21 cellular contexts compared by ENCODE assay signal in genomic region chr2:204261776-204262175, GRCh38.
A peak's percentile ranks its signal among the peaks of the same experiment; 100 is the strongest.
DNase-seq lines count a peak whose midpoint lies in the region; ATAC-seq, FAIRE-seq and TF ChIP-seq lines count a peak whose summit lies in the region.
"Had no signal": no experiment of that assay in that cellular context is flagged by ENCODE, and none has a peak within 500 bp of the region (broad histone marks: within the 10 kb centered on the region; RNA-seq: fewer than 3 reads in every experiment).

No MANE protein-coding gene starts in this region.

- H3K4me1 ChIP-seq in HepG2 (ENCODE audit: insufficient read depth, low read length): no peaks in the 10 kb centered on the region
- H3K4me1 ChIP-seq in right lobe of liver: no peaks in the 10 kb centered on the region
- peaks cover 50% of the 10 kb centered on the region for H3K4me1 ChIP-seq in neural progenitor cell
- peaks cover 0 to 9% of the 10 kb centered on the region in 2 donors for H3K4me1 ChIP-seq in thyroid gland
- H3K4me1 ChIP-seq: A549, HAP-1 had no signal

- no peak for FAIRE-seq in HepG2 (lab: Jason Lieb, UNC)
- FAIRE-seq: A549, G401.6, GM12892 had no signal

- intact Hi-C loops in HepG2 (cut with micrococcal nuclease; ENCODE audit: unreplicated experiment) (loop anchor here (5.0 kb wide), 2 partner anchors 114 to 1621 kb away; no protein-coding TSS in a partner anchor), right lobe of liver (cut with DNase I) (loop anchor here in 1 of 2 donors (10.0 kb wide), 1 partner anchor 107 kb away; no protein-coding TSS in a partner anchor), thyroid gland (cut with DNase I) (no loop called here)
- intact Hi-C loops in activated T-helper 2 cell treated with anti-CD3 and anti-CD28 coated beads, Interferon-gamma antibody, Interleukin-2, Interleukin-4, amounts not matched to agents 10 μg/mL and 5 μg/mL and 100 μg/mL, durations not matched to agents 14 hours and 24 hours and 36 hours (cut with micrococcal nuclease): loop anchor here (2.0 kb wide), 1 partner anchor 117 kb away; no protein-coding TSS in a partner anchor

- H3K27ac Mint-ChIP-seq in neural progenitor cell: no peak overlapping the region
- no peak overlapping the region for H3K27ac Mint-ChIP-seq in activated T-cell treated with anti-CD3 and anti-CD28 coated beads, Interleukin-2, amount 50 U/mL, for 24 hours
- H3K27ac Mint-ChIP-seq in activated T-helper 2 cell treated with anti-CD3 and anti-CD28 coated beads, Interferon-gamma antibody, Interleukin-2, Interleukin-4, amounts not matched to agents 10 μg/mL and 5 μg/mL and 100 μg/mL, durations not matched to agents 14 hours and 24 hours and 36 hours: no peak overlapping the region
- H3K27ac Mint-ChIP-seq: CD4-positive, CD25-positive, alpha-beta regulatory T cell; IgD-negative memory B cell had no signal

- in situ Hi-C loops in HepG2 (cut with HindIII; ENCODE audit: extremely low pct_ligation_motif_present, low pct_unique_long_range_greater_than_20kb): no loop called here

- H3K9me3 ChIP-seq in HepG2 (ENCODE audit: low read length) (no peaks in the 10 kb centered on the region), right lobe of liver (no peaks in the 10 kb centered on the region), neural progenitor cell (ENCODE audit: low read depth) (no peaks in the 10 kb centered on the region), thyroid gland (no peaks in the 10 kb centered on the region)
- H3K9me3 ChIP-seq: A549, HAP-1, SK-N-SH had no signal

- H2AFZ ChIP-seq in HepG2 (ENCODE audit: low read length) (no peak overlapping the region), neural progenitor cell (replicated peaks) (no peak overlapping the region)

- DNase-seq in HepG2 (ENCODE audit: low spot score) (no peak), right lobe of liver (no peak), globus pallidus (ENCODE audit: low spot score) (peak; percentile 61), neural progenitor cell (ENCODE audit: low spot score) (no peak), thyroid gland (no peak)
- no peak for DNase-seq in activated T-cell treated with anti-CD3 and anti-CD28 coated beads, Interleukin-2, amount 50 U/mL, for 24 hours
- no peak for DNase-seq in activated T-helper 2 cell treated with anti-CD3 and anti-CD28 coated beads, Interferon-gamma antibody, Interleukin-2, Interleukin-4, amounts not matched to agents 10 μg/mL and 5 μg/mL and 100 μg/mL, durations not matched to agents 14 hours and 24 hours and 36 hours (ENCODE audit: low spot score)
- DNase-seq in activated T-cell treated with anti-CD3 and anti-CD28 coated beads, Interleukin-2, amount 50 U/mL, for 1 hour: no peak
- DNase-seq: CD4-positive, CD25-positive, alpha-beta regulatory T cell; NCI-H187; NCI-H2107; NCI-H2227 treated with DMSO at 0.1 percent for 48 hours; NCI-H510A; NK-92 treated with Interleukin-12 subunit alpha and Interleukin-12 subunit beta, amount 100 ng/mL, for 24 hours; SIG-M5; SK-N-SH had no signal

- H3K79me2 ChIP-seq in HepG2 (ENCODE audit: insufficient read depth, low read length) (no peaks in the 10 kb centered on the region), neural progenitor cell (ENCODE audit: low read depth) (no peaks in the 10 kb centered on the region)

- ATAC-seq in HepG2: no peak
- no peak for ATAC-seq in right lobe of liver
- ATAC-seq: A549 had no signal

- H3K4me2 ChIP-seq in HepG2 (ENCODE audit: low read depth, low read length): no peak overlapping the region
- H3K4me2 ChIP-seq in neural progenitor cell: peak overlapping the region; percentile 68
- H3K4me2 ChIP-seq: A549, SK-N-SH had no signal

- no peak overlapping the region for H3K4me3 ChIP-seq in HepG2 (replicated peaks in 1 of 3; ENCODE audit: insufficient read depth in 1 of 3, low read depth in 2 of 3, low read length in 3 of 3)
- H3K4me3 ChIP-seq in right lobe of liver: no peak overlapping the region
- no peak overlapping the region for H3K4me3 ChIP-seq in neural progenitor cell
- no peak overlapping the region for H3K4me3 ChIP-seq in thyroid gland (replicated peaks in 1 of 3)
- H3K4me3 ChIP-seq: A549, HAP-1 had no signal

- no TSS peak for BruUV-seq in HepG2 (replicated peaks; lab: Mats Ljungman, UMichigan)

- TF ChIP-seq POLR2A in HepG2 (IDR thresholded peaks at IDR 0.05; ENCODE audit: insufficient read depth in 1 of 2, low read depth in 2 of 2, low read length in 2 of 2): no peak
- TF ChIP-seq POLR2A in right lobe of liver (IDR thresholded peaks at IDR 0.05): no peak
- TF ChIP-seq POLR2A in thyroid gland (IDR thresholded peaks at IDR 0.05): no peak

- H3K27me3 Mint-ChIP-seq in neural progenitor cell (ENCODE audit: insufficient read depth, low read depth): peaks cover 16% of the 10 kb centered on the region
- H3K27me3 Mint-ChIP-seq in activated T-cell treated with anti-CD3 and anti-CD28 coated beads, Interleukin-2, amount 50 U/mL, for 24 hours: peaks cover 39% of the 10 kb centered on the region
- peaks cover 57% of the 10 kb centered on the region for H3K27me3 Mint-ChIP-seq in activated T-helper 2 cell treated with anti-CD3 and anti-CD28 coated beads, Interferon-gamma antibody, Interleukin-2, Interleukin-4, amounts not matched to agents 10 μg/mL and 5 μg/mL and 100 μg/mL, durations not matched to agents 14 hours and 24 hours and 36 hours (ENCODE audit: low read depth)

- H3F3A ChIP-seq in neural progenitor cell (ENCODE audit: low read depth): peaks cover 46% of the 10 kb centered on the region

- no peak for TF ChIP-seq EP300 in HepG2 (IDR thresholded peaks at IDR 0.05; ENCODE audit: low read depth in 2 of 2, low read length in 2 of 2)
- no peak for TF ChIP-seq EP300 in HepG2 (CRISPR knock-in tag; IDR thresholded peaks at IDR 0.05; ENCODE audit: borderline replicate concordance)

- H3K36me3 ChIP-seq in HepG2 (replicated peaks in 1 of 2; ENCODE audit: control insufficient read depth in 1 of 2, insufficient read depth in 2 of 2, low read length in 2 of 2): no peaks in the 10 kb centered on the region
- H3K36me3 ChIP-seq in right lobe of liver: no peaks in the 10 kb centered on the region
- H3K36me3 ChIP-seq in neural progenitor cell: no peaks in the 10 kb centered on the region
- no peaks in the 10 kb centered on the region for H3K36me3 ChIP-seq in thyroid gland
- H3K36me3 ChIP-seq: HAP-1 had no signal

- 39% methylated on average over 4 of the region's 4 CpGs for WGBS in HepG2 (ENCODE audit: low lambda C conversion rate)
- WGBS in right lobe of liver (ENCODE audit: insufficient coverage, low coverage, low lambda C conversion rate, missing lambda C conversion rate): 95% methylated on average over 4 of the region's 4 CpGs
- WGBS in thyroid gland, 2 donors: 82% methylated on average over 4 of the region's 4 CpGs

- H3K4me3 Mint-ChIP-seq in neural progenitor cell: no peak overlapping the region
- no peak overlapping the region for H3K4me3 Mint-ChIP-seq in activated T-cell treated with anti-CD3 and anti-CD28 coated beads, Interleukin-2, amount 50 U/mL, for 24 hours
- H3K4me3 Mint-ChIP-seq in activated T-helper 2 cell treated with anti-CD3 and anti-CD28 coated beads, Interferon-gamma antibody, Interleukin-2, Interleukin-4, amounts not matched to agents 10 μg/mL and 5 μg/mL and 100 μg/mL, durations not matched to agents 14 hours and 24 hours and 36 hours (ENCODE audit: low read depth): no peak overlapping the region
- H3K4me3 Mint-ChIP-seq: CD4-positive, CD25-positive, alpha-beta regulatory T cell; IgD-negative memory B cell had no signal

- no peak for TF ChIP-seq RAD21 in HepG2 (CRISPR knock-in tag; IDR thresholded peaks at IDR 0.05)

- CTCF ChIA-PET in HepG2 (lab: Yijun Ruan, JAX; ENCODE audit: low intra/inter-chr PET ratio, low total read pairs): interaction anchor here (1.0 kb wide), 1 partner anchor 64 kb away, joined by 4 read pairs; no protein-coding TSS in a partner anchor

- no peak overlapping the region for H3K27ac ChIP-seq in HepG2 (ENCODE audit: extremely low read length, insufficient read depth, low read length)
- no peak overlapping the region for H3K27ac ChIP-seq in right lobe of liver
- no peak overlapping the region for H3K27ac ChIP-seq in neural progenitor cell
- no peak overlapping the region for H3K27ac ChIP-seq in thyroid gland
- H3K27ac ChIP-seq: A549 had no signal

- H3K4me1 Mint-ChIP-seq in neural progenitor cell: peaks cover 88% of the 10 kb centered on the region
- no peaks in the 10 kb centered on the region for H3K4me1 Mint-ChIP-seq in activated T-cell treated with anti-CD3 and anti-CD28 coated beads, Interleukin-2, amount 50 U/mL, for 24 hours (ENCODE audit: low read depth)
- no peaks in the 10 kb centered on the region for H3K4me1 Mint-ChIP-seq in activated T-helper 2 cell treated with anti-CD3 and anti-CD28 coated beads, Interferon-gamma antibody, Interleukin-2, Interleukin-4, amounts not matched to agents 10 μg/mL and 5 μg/mL and 100 μg/mL, durations not matched to agents 14 hours and 24 hours and 36 hours (ENCODE audit: low read depth)
- H3K4me1 Mint-ChIP-seq: IgD-negative memory B cell had no signal

- H3K9me3 Mint-ChIP-seq in neural progenitor cell: no peaks in the 10 kb centered on the region
- H3K9me3 Mint-ChIP-seq in activated T-cell treated with anti-CD3 and anti-CD28 coated beads, Interleukin-2, amount 50 U/mL, for 24 hours: no peaks in the 10 kb centered on the region
- no peaks in the 10 kb centered on the region for H3K9me3 Mint-ChIP-seq in activated T-helper 2 cell treated with anti-CD3 and anti-CD28 coated beads, Interferon-gamma antibody, Interleukin-2, Interleukin-4, amounts not matched to agents 10 μg/mL and 5 μg/mL and 100 μg/mL, durations not matched to agents 14 hours and 24 hours and 36 hours
- H3K9me3 Mint-ChIP-seq: CD4-positive, CD25-positive, alpha-beta regulatory T cell; IgD-negative memory B cell had no signal

- POLR2A ChIA-PET in HepG2 (lab: Yijun Ruan, JAX): no interaction called here

- H4K20me1 ChIP-seq in HepG2 (ENCODE audit: insufficient read depth, low read length) (no peaks in the 10 kb centered on the region), neural progenitor cell (ENCODE audit: low read depth) (peaks cover 6% of the 10 kb centered on the region)

- no peaks in the 10 kb centered on the region for H3K36me3 Mint-ChIP-seq in neural progenitor cell
- no peaks in the 10 kb centered on the region for H3K36me3 Mint-ChIP-seq in activated T-cell treated with anti-CD3 and anti-CD28 coated beads, Interleukin-2, amount 50 U/mL, for 24 hours (ENCODE audit: low read depth)
- H3K36me3 Mint-ChIP-seq in activated T-helper 2 cell treated with anti-CD3 and anti-CD28 coated beads, Interferon-gamma antibody, Interleukin-2, Interleukin-4, amounts not matched to agents 10 μg/mL and 5 μg/mL and 100 μg/mL, durations not matched to agents 14 hours and 24 hours and 36 hours (ENCODE audit: low read depth): no peaks in the 10 kb centered on the region
- H3K36me3 Mint-ChIP-seq: CD4-positive, CD25-positive, alpha-beta regulatory T cell; IgD-negative memory B cell had no signal

- H3K27me3 ChIP-seq in HepG2 (ENCODE audit: control insufficient read depth in 1 of 2, insufficient read depth in 2 of 2, low read length in 2 of 2) (no peaks in the 10 kb centered on the region), right lobe of liver (no peaks in the 10 kb centered on the region), neural progenitor cell (no peaks in the 10 kb centered on the region), thyroid gland (no peaks in the 10 kb centered on the region)

- H3K9ac ChIP-seq in HepG2 (ENCODE audit: insufficient read depth, low read depth, low read length) (no peak overlapping the region), neural progenitor cell (no peak overlapping the region)
- H3K9ac ChIP-seq: SK-N-SH had no signal

- TF ChIP-seq CTCF in HepG2 (CRISPR knock-in tag; IDR thresholded peaks at IDR 0.05) (no peak), right lobe of liver (IDR thresholded peaks at IDR 0.05) (no peak), neural progenitor cell (IDR thresholded peaks at IDR 0.05) (no peak), thyroid gland (IDR thresholded peaks at IDR 0.05) (no peak)
